Comparison of ENCODE assay signal across 12 cellular contexts in the genomic region with DNA sequence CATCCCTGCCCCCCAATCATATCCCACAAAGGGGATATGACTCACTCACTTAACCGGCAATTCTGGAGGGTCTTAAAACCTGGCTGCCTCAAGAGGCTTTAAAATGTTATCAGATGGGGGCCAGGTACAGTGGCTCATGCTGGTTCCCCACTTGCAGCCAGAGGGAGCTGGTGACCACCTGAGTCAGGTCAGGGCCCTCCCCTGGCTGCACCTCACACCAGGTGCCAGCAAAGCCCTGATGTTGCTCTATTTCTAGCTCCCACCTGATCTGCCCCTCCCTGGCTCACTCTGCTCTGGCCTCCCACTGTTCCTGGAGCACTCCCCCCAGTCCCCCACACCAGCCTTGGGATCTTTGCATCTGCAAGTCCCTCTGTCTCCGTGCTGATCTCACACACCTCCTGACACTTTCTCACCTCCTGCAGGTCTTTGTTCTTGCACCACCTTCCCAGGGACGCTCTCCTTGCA. TPM values are rescaled to one million over a fixed set of nuclear protein-coding genes. Genes with fewer than 3 reads are reported as not detected.
A peak's percentile ranks its signal among the peaks of the same experiment; 100 is the strongest.
DNase-seq lines count a peak whose midpoint lies in the region; ATAC-seq and TF ChIP-seq lines count a peak whose summit lies in the region.
"Had no signal": no experiment of that assay in that cellular context is flagged by ENCODE, and none has a peak within 500 bp of the region (broad histone marks: within the 10 kb centered on the region; RNA-seq: fewer than 3 reads in every experiment).

No MANE protein-coding gene starts in this region.

- H3K4me1 Mint-ChIP-seq in H9: peaks cover 20 to 29% of the 10 kb centered on the region in 2 experiments

- no peak overlapping the region for H3K9ac ChIP-seq in H9 (ENCODE audit: extremely low read depth, insufficient read length, low read length)
- H3K9ac ChIP-seq in iPS-20b (ENCODE audit: low read depth, low read length): peak overlapping the region; percentile 51; the same call in 1 of the 2 replicates

- no peak overlapping the region for H3T11ph ChIP-seq in H9 (ENCODE audit: low read length)

- H3K27ac ChIP-seq in H9 (ENCODE audit: insufficient read length, low read depth, low read length): no peak overlapping the region
- H3K27ac ChIP-seq in iPS-20b (ENCODE audit: low read length): no peak overlapping the region
- no peak overlapping the region for H3K27ac ChIP-seq in left lung
- H3K27ac ChIP-seq: adrenal gland, heart left ventricle, thoracic aorta had no signal

- H2BK20ac ChIP-seq in H9 (ENCODE audit: low read depth, low read length, poor library complexity, severe bottlenecking): no peak overlapping the region

- no peak overlapping the region for H2AFZ ChIP-seq in H9 (ENCODE audit: low read length)

- no peak overlapping the region for H4K91ac ChIP-seq in H9 (ENCODE audit: insufficient read length, low read depth, low read length)

- H3K79me1 ChIP-seq in H9 (ENCODE audit: insufficient read depth, low read depth, low read length, poor library complexity, severe bottlenecking): no peaks in the 10 kb centered on the region

- ATAC-seq in HG02938 (IDR thresholded peaks at IDR 0.05; ENCODE audit: unreplicated experiment) (no peak), left lung (no peak)
- ATAC-seq: heart left ventricle had no signal

- H2AK5ac ChIP-seq in H9 (ENCODE audit: insufficient read length, low read length): no peak overlapping the region

- H2BK5ac ChIP-seq in H9 (ENCODE audit: insufficient read length, low read length): no peak overlapping the region

- H3K14ac ChIP-seq in H9 (ENCODE audit: insufficient read depth, low read length): no peak overlapping the region

- H4K20me1 ChIP-seq in H9 (ENCODE audit: control insufficient read depth, insufficient read depth, insufficient read length): no peaks in the 10 kb centered on the region

- H2BK15ac ChIP-seq in H9 (ENCODE audit: low read depth, low read length): no peak overlapping the region

- H3K36me3 Mint-ChIP-seq in H9 (ENCODE audit: insufficient read depth in 1 of 3, low read depth in 3 of 3): peaks cover 0 to 10% (median 5%) of the 10 kb centered on the region in 3 experiments; a peak in 3 of 7 replicates

- H3K36me3 ChIP-seq in BE2C (no peaks in the 10 kb centered on the region), iPS-20b (ENCODE audit: insufficient read depth, low read depth, low read length) (no peaks in the 10 kb centered on the region), left lung (no peaks in the 10 kb centered on the region)
- H3K36me3 ChIP-seq: adrenal gland, heart left ventricle, thoracic aorta had no signal

- no peaks in the 10 kb centered on the region for H3K9me3 Mint-ChIP-seq in H9

- H3K18ac ChIP-seq in H9 (ENCODE audit: insufficient read length, low read depth, low read length): no peak overlapping the region

- peaks cover 6% of the 10 kb centered on the region for H3K27me3 Mint-ChIP-seq in H9 (ENCODE audit: low read depth)

- no peaks in the 10 kb centered on the region for H3K23me2 ChIP-seq in H9 (ENCODE audit: insufficient read length, low read depth, low read length, poor library complexity, severe bottlenecking)

- H3K9me3 ChIP-seq in BE2C (no peaks in the 10 kb centered on the region; the same call in 1 of the 2 replicates), H9 (ENCODE audit: control insufficient read depth, low read depth, low read length) (no peaks in the 10 kb centered on the region), iPS-20b (ENCODE audit: insufficient read depth, low read depth, low read length) (no peaks in the 10 kb centered on the region), left lung (no peaks in the 10 kb centered on the region)
- H3K9me3 ChIP-seq: adrenal gland, heart left ventricle, thoracic aorta had no signal

- H3K4me1 ChIP-seq in BE2C: no peaks in the 10 kb centered on the region
- no peaks in the 10 kb centered on the region for H3K4me1 ChIP-seq in H9 (ENCODE audit: insufficient read depth, low read length)
- H3K4me1 ChIP-seq in iPS-20b (ENCODE audit: insufficient read depth, low read length): peaks cover 6% of the 10 kb centered on the region; the same call in 1 of the 2 replicates
- no peaks in the 10 kb centered on the region for H3K4me1 ChIP-seq in left lung
- H3K4me1 ChIP-seq: adrenal gland had no signal

- TF ChIP-seq CTCF in BE2C (IDR thresholded peaks at IDR 0.05; ENCODE audit: low read depth, low read length) (peak; percentile 27; the same call in 1 of the 2 replicates), H9 (conservative IDR thresholded peaks at IDR 0.05) (peak; percentile 84), left lung (IDR thresholded peaks at IDR 0.05) (no peak)

- WGBS in H9 (ENCODE audit: extremely low coverage, insufficient read length, low lambda C conversion rate): no CpG with 5 or more reads among the region's 3 CpGs

- H3K79me2 ChIP-seq in H9 (ENCODE audit: insufficient read depth, low read length): no peaks in the 10 kb centered on the region

- H3K23ac ChIP-seq in H9 (ENCODE audit: insufficient read length, low read depth, low read length): no peak overlapping the region

- H3K27ac Mint-ChIP-seq in H9: peak overlapping the region; percentile 79 to 96 (median 92)

- H4K5ac ChIP-seq in H9 (ENCODE audit: insufficient read length, low read depth, low read length): no peak overlapping the region

- H3K4me3 Mint-ChIP-seq in H9: peak overlapping the region; percentile 4 to 59; a peak in 4 of 5 replicates

- H3K27me3 ChIP-seq in BE2C (peaks cover 6% of the 10 kb centered on the region), H9 (ENCODE audit: insufficient read depth, low read length) (no peaks in the 10 kb centered on the region), iPS-20b (ENCODE audit: insufficient read depth, low read length) (no peaks in the 10 kb centered on the region), left lung (peaks cover 0 to 7% of the 10 kb centered on the region in 2 donors)

- H3K56ac ChIP-seq in H9 (ENCODE audit: insufficient read length, low read depth, low read length): no peak overlapping the region

- intact Hi-C loops in left lung (cut with DNase I): no loop called here

- no peak overlapping the region for H2BK120ac ChIP-seq in H9 (ENCODE audit: low read depth, low read length, poor library complexity, severe bottlenecking)

- no peak overlapping the region for H3K4ac ChIP-seq in H9 (ENCODE audit: low read depth, low read length)

- H2BK12ac ChIP-seq in H9 (ENCODE audit: insufficient read length, low read depth, low read length): no peak overlapping the region

- H3K4me2 ChIP-seq in H9 (ENCODE audit: insufficient read depth, insufficient read length, low read length): peak overlapping the region; percentile 1

- DNase-seq in BE2C (no peak), H9 (peak; percentile 94), RPMI8226 (peak; percentile 55), NCI-H2107 treated with DMSO at 0.1 percent for 48 hours (lab: John Stamatoyannopoulos, UW; ENCODE audit: unreplicated experiment) (no peak), left lung (no peak)
- no peak for DNase-seq in effector CD4-positive, alpha-beta T cell
- DNase-seq: adrenal gland, small intestine had no signal

- H3K4me3 ChIP-seq in BE2C (ENCODE audit: low read depth, low read length) (no peak overlapping the region), iPS-20b (ENCODE audit: low read length) (peak overlapping the region; percentile 19; the same call in 1 of the 2 replicates), left lung (no peak overlapping the region)
- H3K4me3 ChIP-seq: adrenal gland, heart left ventricle, thoracic aorta had no signal

- H4K8ac ChIP-seq in H9 (replicated peaks; ENCODE audit: insufficient read length, low read depth, low read length): no peak overlapping the region

RNA-seq across cellular contexts. Expression of a gene that starts 14.2 kb away (rescaled TPM):
- not detected for polyA plus RNA-seq in BE2C (2012; ENCODE audit: insufficient read depth, insufficient read length, low read depth)
- total RNA-seq in H9 (2021) (9.3 and 10.6 TPM in 2 replicates), left lung (10 to 100 TPM; 16.8 to 40.3 TPM)

RNA-seq across cellular contexts. Expression of a gene that starts 25.5 kb away (rescaled TPM):
- 3.0 TPM for polyA plus RNA-seq in BE2C (2012; ENCODE audit: insufficient read depth, insufficient read length, low read depth)
- total RNA-seq in H9 (2021) (3.8 TPM in 2 replicates), left lung (1 to 10 TPM; 7.7 to 9.7 TPM)

RNA-seq across cellular contexts. Expression of a gene that starts 55.6 kb away (rescaled TPM):
- 149 TPM for polyA plus RNA-seq in BE2C (2012; ENCODE audit: insufficient read depth, insufficient read length, low read depth)
- total RNA-seq in H9 (2021) (125 and 126 TPM in 2 replicates), left lung (100 to 1,000 TPM; 116 to 137 TPM)

RNA-seq across cellular contexts. Expression of a gene that starts 59.9 kb away (rescaled TPM):
- not detected for polyA plus RNA-seq in BE2C (2012; ENCODE audit: insufficient read depth, insufficient read length, low read depth)
- total RNA-seq in H9 (2021) (1.5 TPM in 2 replicates), left lung (100 to 1,000 TPM in 1 of 2 donors, 10 to 100 TPM in 1; 88.4 to 207 TPM)

Comparison
In these comparisons a context has a peak if more than half of its experiments do, and no peak if none do; other contexts are left out.
1. DNase-seq: peak in H9 (single experiment) and RPMI8226 (single experiment); none in BE2C (single experiment), NCI-H2107 treated with DMSO at 0.1 percent for 48 hours (single experiment), effector CD4-positive, alpha-beta T cell (single experiment) and left lung (0 of 2).
2. CTCF ChIP-seq: peak in BE2C (single experiment) and H9 (single experiment); none in left lung (0 of 2).